7 cellular contexts compared by ENCODE assay signal in the genomic region with DNA sequence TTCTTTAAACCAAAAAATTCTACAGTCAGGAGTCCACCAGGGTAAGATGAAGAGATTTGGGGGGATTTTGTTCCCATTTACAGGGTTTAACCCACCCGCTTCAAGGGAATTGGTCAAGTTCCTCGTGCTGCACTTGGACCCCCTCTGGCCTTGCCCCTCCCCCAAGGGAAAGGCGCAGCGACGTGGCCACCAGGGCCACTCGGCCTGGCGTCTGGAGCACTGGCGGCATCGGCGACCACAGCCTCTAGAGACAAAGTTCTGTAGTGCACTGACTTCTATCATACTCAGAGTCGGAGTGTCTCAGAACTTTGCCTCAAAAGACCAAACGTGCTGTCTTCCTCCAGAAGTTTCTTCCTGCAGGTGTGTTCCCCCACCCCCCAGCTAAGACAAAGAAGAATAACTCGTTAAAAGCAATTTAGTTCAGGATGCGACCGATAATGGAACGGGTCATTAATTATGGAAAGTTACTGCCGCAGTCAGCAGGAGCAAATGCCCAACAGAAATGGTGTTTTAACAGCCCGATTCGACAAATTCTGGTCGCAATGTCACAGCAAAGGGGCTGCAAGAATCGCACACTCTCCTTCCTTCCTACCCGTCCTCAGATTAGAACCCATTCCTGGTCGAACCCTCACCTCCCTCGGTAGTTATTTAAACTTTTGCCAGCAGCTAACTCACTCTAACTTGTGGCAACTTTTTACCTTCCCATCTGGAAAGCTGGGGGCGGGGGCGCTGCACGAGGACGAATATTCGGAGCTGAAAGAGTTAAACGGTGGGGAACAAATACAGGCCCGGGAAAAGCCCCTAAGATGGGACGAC.
DNase-seq lines count a peak whose midpoint lies in the region; ATAC-seq lines count a peak whose summit lies in the region.

No MANE protein-coding gene starts in this region.

- H3K79me1 ChIP-seq in neuronal stem cell (ENCODE audit: low read depth, low read length): no peaks in the 10 kb centered on the region

- no peaks in the 10 kb centered on the region for H3K36me3 ChIP-seq in endocrine pancreas (ENCODE audit: control insufficient read depth, insufficient read depth, low read length)
- no peaks in the 10 kb centered on the region for H3K36me3 ChIP-seq in neuronal stem cell (replicated peaks in 1 of 2; ENCODE audit: control insufficient read depth in 2 of 2, insufficient read depth in 2 of 2, low read length in 2 of 2)

- no CpG with 5 or more reads among the region's 32 CpGs for WGBS in neuronal stem cell (ENCODE audit: extremely low coverage in 2 of 2, insufficient read length in 2 of 2, insufficient replicate concordance in 1 of 2), 2 donors

- peak overlapping the region; percentile 22 for H3K4me3 ChIP-seq in endocrine pancreas (ENCODE audit: control insufficient read depth, insufficient read depth, low read length)
- H3K4me3 ChIP-seq in neuronal stem cell (ENCODE audit: low read length in 2 of 2): peak overlapping the region; percentile 47 to 90

- peak overlapping the region; percentile 96 for H2AFZ ChIP-seq in neuronal stem cell (ENCODE audit: low read length)

- H3K27me3 ChIP-seq in endocrine pancreas (ENCODE audit: control insufficient read depth, insufficient read depth, low read length) (no peaks in the 10 kb centered on the region), neuronal stem cell (ENCODE audit: control insufficient read depth in 3 of 3, insufficient read depth in 3 of 3, low read depth in 1 of 3, low read length in 3 of 3) (peaks cover 0 to 79% (median 13%) of the 10 kb centered on the region in 3 experiments)

- no peak overlapping the region for H4K8ac ChIP-seq in neuronal stem cell (ENCODE audit: low read depth, low read length)

- no peak overlapping the region for H3K23ac ChIP-seq in neuronal stem cell (ENCODE audit: low read depth, low read length, poor library complexity)

- H2BK12ac ChIP-seq in neuronal stem cell (ENCODE audit: low read length): no peak overlapping the region

- H3K14ac ChIP-seq in neuronal stem cell (ENCODE audit: low read length): no peak overlapping the region

- H2BK120ac ChIP-seq in neuronal stem cell (ENCODE audit: low read depth, low read length): no peak overlapping the region

- DNase-seq in NCI-H69 (lab: John Stamatoyannopoulos, UW) (peak; percentile 38), neuronal stem cell (ENCODE audit: low spot score) (peak; percentile 30), NCI-H1092 (lab: John Stamatoyannopoulos, UW) (no peak), NCI-H2196 treated with DMSO at 0.1 percent for 48 hours (lab: John Stamatoyannopoulos, UW; ENCODE audit: unreplicated experiment) (no peak)

- H2BK15ac ChIP-seq in neuronal stem cell (ENCODE audit: low read length): no peak overlapping the region

- H2BK5ac ChIP-seq in neuronal stem cell (ENCODE audit: low read length): no peak overlapping the region

- H3K27ac ChIP-seq in neuronal stem cell (replicated peaks; ENCODE audit: low read length): no peak overlapping the region

- peak; percentile 32 for ATAC-seq in GM18907 (IDR thresholded peaks at IDR 0.05; ENCODE audit: unreplicated experiment)
- no peak for ATAC-seq in HG02588 (IDR thresholded peaks at IDR 0.05; ENCODE audit: unreplicated experiment)

- no peak overlapping the region for H3K4ac ChIP-seq in neuronal stem cell (ENCODE audit: low read length)

- no peak overlapping the region for H4K91ac ChIP-seq in neuronal stem cell (ENCODE audit: low read depth, low read length, poor library complexity)

- H3K4me1 ChIP-seq in endocrine pancreas (ENCODE audit: control insufficient read depth, insufficient read depth, low read length): no peaks in the 10 kb centered on the region
- H3K4me1 ChIP-seq in neuronal stem cell (ENCODE audit: control insufficient read depth in 2 of 2, insufficient read depth in 1 of 2, low read depth in 1 of 2, low read length in 2 of 2): peaks cover 1 to 5% of the 10 kb centered on the region in 2 donors

- no peak overlapping the region for H3K18ac ChIP-seq in neuronal stem cell (ENCODE audit: low read length)

- no peak overlapping the region for H3K9ac ChIP-seq in endocrine pancreas (ENCODE audit: control insufficient read depth, insufficient read depth, low read length)
- no peak overlapping the region for H3K9ac ChIP-seq in neuronal stem cell (ENCODE audit: low read depth, low read length, poor library complexity)

- peak overlapping the region; percentile 84 for H3K4me2 ChIP-seq in neuronal stem cell (ENCODE audit: insufficient read depth, low read length, poor library complexity, severe bottlenecking)

- H3K9me3 ChIP-seq in endocrine pancreas (ENCODE audit: control insufficient read depth, low read length) (no peaks in the 10 kb centered on the region), neuronal stem cell (replicated peaks in 1 of 2; ENCODE audit: control insufficient read depth in 2 of 2, insufficient read depth in 1 of 2, low read depth in 1 of 2, low read length in 2 of 2) (no peaks in the 10 kb centered on the region)

- no peak overlapping the region for H2AK5ac ChIP-seq in neuronal stem cell (ENCODE audit: low read depth, low read length)

Comparison
In these comparisons a context has a peak if more than half of its experiments do, and no peak if none do; other contexts are left out.
1. DNase-seq: peak in NCI-H69 (single experiment) and neuronal stem cell (single experiment); none in NCI-H1092 (single experiment) and NCI-H2196 treated with DMSO at 0.1 percent for 48 hours (single experiment).